Comparison of ENCODE assay signal across 11 cellular contexts in genomic region chr19:35013820-35014754, GRCh38. TPM values are rescaled to one million over a fixed set of nuclear protein-coding genes. Genes with fewer than 3 reads are reported as not detected.
DNase-seq lines count a peak whose midpoint lies in the region; ATAC-seq lines count a peak whose summit lies in the region.
"Had no signal": no experiment of that assay in that cellular context is flagged by ENCODE, and none has a peak within 500 bp of the region (broad histone marks: within the 10 kb centered on the region; RNA-seq: fewer than 3 reads in every experiment).

No MANE protein-coding gene starts in this region.

- ATAC-seq in naive B cell (ENCODE audit: low read depth in 2 of 2): peak in 1 of 2 donors; percentile 46
- no peak for ATAC-seq in GM18868 (IDR thresholded peaks at IDR 0.05; ENCODE audit: unreplicated experiment)

- H3K27ac Mint-ChIP-seq in CD8-positive, alpha-beta memory T cell: peak overlapping the region; percentile 90 to 99 (median 97)
- H3K27ac Mint-ChIP-seq in naive B cell: peak overlapping the region in 5 of 6 donors; percentile 60 to 93 (median 87)

- peak; percentile 58 to 88 (median 80) for DNase-seq in CD8-positive, alpha-beta memory T cell
- DNase-seq in SIG-M5 (lab: John Stamatoyannopoulos, UW) (peak; percentile 11), naive B cell (no peak), NCI-H1930 (lab: John Stamatoyannopoulos, UW) (no peak), NCI-H2029 (lab: John Stamatoyannopoulos, UW) (no peak), iPS-NIHi11 (ENCODE audit: low spot score) (no peak)
- peak; percentile 39 for DNase-seq in activated T-helper 9 cell treated with anti-CD3 and anti-CD28 coated beads, Interleukin-2, amount 50 U/mL, for 16 hours (ENCODE audit: low read depth)
- DNase-seq: left cardiac atrium had no signal

- no peaks in the 10 kb centered on the region for H3K27me3 ChIP-seq in CD8-positive, alpha-beta memory T cell (ENCODE audit: insufficient read depth, low read length, poor library complexity, severe bottlenecking)
- H3K27me3 ChIP-seq: SJSA1 had no signal

- CTCF ChIA-PET in CD8-positive, alpha-beta memory T cell (lab: Charles Lee): interaction anchor here (0.6 to 6.6 kb wide), 20 partner anchors 8 to 140 kb away, joined by 3 to 122 read pairs (median 4); partner anchors contain the start of gene GRAMD1A

- POLR2A ChIA-PET in CD8-positive, alpha-beta memory T cell (lab: Charles Lee): interaction anchor here (0.6 to 4.3 kb wide), 7 partner anchors 8 to 41 kb away, joined by 3 to 48 read pairs (median 8); partner anchors contain the start of gene GRAMD1A

- H3K4me1 Mint-ChIP-seq in CD8-positive, alpha-beta memory T cell: peaks cover 60 to 84% (median 70%) of the 10 kb centered on the region in 3 donors
- H3K4me1 Mint-ChIP-seq in naive B cell: peaks cover 34 to 45% (median 40%) of the 10 kb centered on the region in 3 donors

- H3K27ac ChIP-seq in CD8-positive, alpha-beta memory T cell (ENCODE audit: low read depth, low read length): peak overlapping the region; percentile 5
- H3K27ac ChIP-seq: SJSA1 had no signal

- peaks cover 63% of the 10 kb centered on the region for H3K4me1 ChIP-seq in CD8-positive, alpha-beta memory T cell (ENCODE audit: insufficient read depth, low read length)

- no peaks in the 10 kb centered on the region for H3K9me3 ChIP-seq in CD8-positive, alpha-beta memory T cell (ENCODE audit: low read length)
- H3K9me3 ChIP-seq: SJSA1 had no signal

- no peaks in the 10 kb centered on the region for H3K9me3 Mint-ChIP-seq in CD8-positive, alpha-beta memory T cell
- no peaks in the 10 kb centered on the region for H3K9me3 Mint-ChIP-seq in naive B cell

- peak overlapping the region; percentile 37 for H3K4me3 ChIP-seq in CD8-positive, alpha-beta memory T cell (ENCODE audit: low read length)
- H3K4me3 ChIP-seq: SJSA1 had no signal

- peaks cover 20 to 77% (median 20%) of the 10 kb centered on the region in 3 donors for H3K36me3 Mint-ChIP-seq in CD8-positive, alpha-beta memory T cell
- peaks cover 6 to 44% of the 10 kb centered on the region in 2 donors for H3K36me3 Mint-ChIP-seq in naive B cell

- H3K4me3 Mint-ChIP-seq in CD8-positive, alpha-beta memory T cell: peak overlapping the region; percentile 72 to 94 (median 81)
- peak overlapping the region in 4 of 8 donors; percentile 18 to 49 (median 40) for H3K4me3 Mint-ChIP-seq in naive B cell

- peaks cover 0 to 1% of the 10 kb centered on the region in 2 donors for H3K27me3 Mint-ChIP-seq in CD8-positive, alpha-beta memory T cell
- no peaks in the 10 kb centered on the region for H3K27me3 Mint-ChIP-seq in naive B cell

- H3K36me3 ChIP-seq in CD8-positive, alpha-beta memory T cell (ENCODE audit: insufficient read depth, low read length): peaks cover 61% of the 10 kb centered on the region

RNA-seq across cellular contexts. Expression of gene GRAMD1A, which starts 14.0 kb away (rescaled TPM):
- 100 to 1,000 TPM; 205 to 218 TPM for total RNA-seq in CD8-positive, alpha-beta memory T cell
- 51.4 TPM for polyA plus RNA-seq in CD8-positive, alpha-beta memory T cell
- polyA plus RNA-seq in naive B cell (ENCODE audit: low read depth in 6 of 6): 10 to 100 TPM; 10.4 to 29.3 (median 12.3) TPM

RNA-seq across cellular contexts. Expression of gene SCN1B, which starts 16.2 kb away (rescaled TPM):
- 1 to 10 TPM; 1.1 to 1.9 TPM for total RNA-seq in CD8-positive, alpha-beta memory T cell
- polyA plus RNA-seq in CD8-positive, alpha-beta memory T cell: 1.3 TPM
- polyA plus RNA-seq in naive B cell (ENCODE audit: low read depth in 6 of 6): under 1 TPM in 4 of 6 donors, not detected in 2; 0.06 to 0.36 (median 0.28) TPM

RNA-seq across cellular contexts. Expression of gene HPN, which starts 27.4 kb away (rescaled TPM):
- total RNA-seq in CD8-positive, alpha-beta memory T cell: not detected
- polyA plus RNA-seq in CD8-positive, alpha-beta memory T cell: 0.53 TPM
- not detected for polyA plus RNA-seq in naive B cell (ENCODE audit: low read depth in 6 of 6)
- total RNA-seq: dermis microvascular lymphatic vessel endothelial cell, SJSA1 had no signal

RNA-seq across cellular contexts. Expression of gene ZNF792, which starts 50.1 kb away (rescaled TPM):
- 1 to 10 TPM; 7.4 to 7.5 TPM for total RNA-seq in CD8-positive, alpha-beta memory T cell
- 15.4 TPM for polyA plus RNA-seq in CD8-positive, alpha-beta memory T cell
- polyA plus RNA-seq in naive B cell (ENCODE audit: low read depth in 6 of 6): 10 to 100 TPM in 2 of 6 donors, 1 to 10 TPM in 4; 6.7 to 14.7 (median 8.8) TPM

Comparison
In these comparisons a context has a peak if more than half of its experiments do, and no peak if none do; other contexts are left out.
1. DNase-seq: peak in CD8-positive, alpha-beta memory T cell (5 of 5), SIG-M5 (single experiment) and activated T-helper 9 cell treated with anti-CD3 and anti-CD28 coated beads, Interleukin-2, amount 50 U/mL, for 16 hours (single experiment); none in naive B cell (single experiment), NCI-H1930 (0 of 2), NCI-H2029 (single experiment) and iPS-NIHi11 (single experiment).